In genomic region chr17:68544111-68544510, GRCh38 we compare ENCODE assay signal across 22 cellular contexts. TPM values are rescaled to one million over a fixed set of nuclear protein-coding genes. Genes with fewer than 3 reads are reported as not detected.
DNase-seq lines count a peak whose midpoint lies in the region; ATAC-seq and TF ChIP-seq lines count a peak whose summit lies in the region.
"Had no signal": no experiment of that assay in that cellular context is flagged by ENCODE, and none has a peak within 500 bp of the region (broad histone marks: within the 10 kb centered on the region; RNA-seq: fewer than 3 reads in every experiment).

No MANE protein-coding gene starts in this region.

- no CpG with 5 or more reads among the region's 5 CpGs for WGBS in neuronal stem cell (ENCODE audit: extremely low coverage in 2 of 2, insufficient read length in 2 of 2, insufficient replicate concordance in 1 of 2), 2 donors

- H2BK15ac ChIP-seq in neuronal stem cell (ENCODE audit: low read length), result no peak overlapping the region

- no peaks in the 10 kb centered on the region for H3K79me2 ChIP-seq in PC-3 (ENCODE audit: low read length)

- ATAC-seq in PC-3 (no peak), natural killer cell (no peak), GM21717 (IDR thresholded peaks at IDR 0.05; ENCODE audit: unreplicated experiment) (no peak)
- ATAC-seq: K562, SK-N-SH treated with all-trans-retinoic acid at 6 μM for 48 hours had no signal

- H2BK12ac ChIP-seq in neuronal stem cell (ENCODE audit: low read length), result no peak overlapping the region

- peaks cover 19% of the 10 kb centered on the region for H3K4me1 Mint-ChIP-seq in glutamatergic neuron (ENCODE audit: low read depth, unreplicated experiment)
- peaks cover 5% of the 10 kb centered on the region for H3K4me1 Mint-ChIP-seq in progenitor cell of endocrine pancreas (ENCODE audit: low read depth)
- peaks cover 8% of the 10 kb centered on the region in 2 donors for H3K4me1 Mint-ChIP-seq in natural killer cell

- H3K9me3 ChIP-seq in PC-3 (ENCODE audit: low read length), result no peaks in the 10 kb centered on the region
- no peaks in the 10 kb centered on the region for H3K9me3 ChIP-seq in neuronal stem cell (replicated peaks in 1 of 2; ENCODE audit: control insufficient read depth in 2 of 2, insufficient read depth in 1 of 2, low read depth in 1 of 2, low read length in 2 of 2)

- H3K79me1 ChIP-seq in neuronal stem cell (ENCODE audit: low read depth, low read length), result no peaks in the 10 kb centered on the region

- no peak overlapping the region for H3K4me3 Mint-ChIP-seq in glutamatergic neuron (ENCODE audit: unreplicated experiment)
- H3K4me3 Mint-ChIP-seq in progenitor cell of endocrine pancreas (ENCODE audit: low read depth), result no peak overlapping the region
- H3K4me3 Mint-ChIP-seq in natural killer cell, result no peak overlapping the region
- H3K4me3 Mint-ChIP-seq: CD4-positive, CD25-positive, alpha-beta regulatory T cell had no signal

- peaks cover 1% of the 10 kb centered on the region for H3K27me3 Mint-ChIP-seq in glutamatergic neuron (ENCODE audit: unreplicated experiment)
- no peaks in the 10 kb centered on the region for H3K27me3 Mint-ChIP-seq in progenitor cell of endocrine pancreas
- no peaks in the 10 kb centered on the region for H3K27me3 Mint-ChIP-seq in natural killer cell (ENCODE audit: low read depth in 2 of 2)
- H3K27me3 Mint-ChIP-seq: CD4-positive, CD25-positive, alpha-beta regulatory T cell had no signal

- H3K4me3 ChIP-seq in PC-3 (ENCODE audit: low read length) (no peak overlapping the region), neuronal stem cell (ENCODE audit: low read length in 2 of 2) (no peak overlapping the region)
- H3K4me3 ChIP-seq: BLaER1, K562 had no signal

- no peak overlapping the region for H2AK5ac ChIP-seq in neuronal stem cell (ENCODE audit: low read depth, low read length)

- H3K23ac ChIP-seq in neuronal stem cell (ENCODE audit: low read depth, low read length, poor library complexity), result no peak overlapping the region

- H3K27ac Mint-ChIP-seq in glutamatergic neuron (ENCODE audit: unreplicated experiment) (peak overlapping the region; percentile 60), progenitor cell of endocrine pancreas (peak overlapping the region; percentile 22), natural killer cell (peak overlapping the region in 1 of 2 donors; percentile 8)

- POLR2A ChIA-PET in PC-3 (lab: Charles Lee; ENCODE audit: unreplicated experiment), result no interaction called here

- H3K36me3 ChIP-seq in PC-3 (ENCODE audit: low read depth, low read length), result peaks cover 3% of the 10 kb centered on the region
- H3K36me3 ChIP-seq in neuronal stem cell (replicated peaks in 1 of 2; ENCODE audit: control insufficient read depth in 2 of 2, insufficient read depth in 2 of 2, low read length in 2 of 2), result peaks cover 7 to 19% of the 10 kb centered on the region in 2 donors

- H3K9me3 Mint-ChIP-seq in glutamatergic neuron (ENCODE audit: unreplicated experiment) (peaks cover 8% of the 10 kb centered on the region), progenitor cell of endocrine pancreas (ENCODE audit: low read depth) (no peaks in the 10 kb centered on the region), natural killer cell (no peaks in the 10 kb centered on the region)

- CTCF ChIA-PET in PC-3 (lab: Charles Lee), result interaction anchor here (1.4 kb wide), 1 partner anchor 10 kb away, joined by 5 read pairs; no protein-coding TSS in a partner anchor

- peak overlapping the region; percentile 71; the same call in 1 of the 2 replicates for H3K4me2 ChIP-seq in PC-3 (ENCODE audit: low read length)
- H3K4me2 ChIP-seq in neuronal stem cell (ENCODE audit: insufficient read depth, low read length, poor library complexity, severe bottlenecking), result no peak overlapping the region
- H3K4me2 ChIP-seq: BLaER1 had no signal

- DNase-seq in NCI-H82 (lab: John Stamatoyannopoulos, UW) (peak; percentile 4), NCI-H82 treated with DMSO at 0.1 percent for 48 hours (lab: John Stamatoyannopoulos, UW; ENCODE audit: unreplicated experiment) (no peak), PC-3 (no peak), glutamatergic neuron (peak; percentile 52), progenitor cell of endocrine pancreas (ENCODE audit: low spot score, unreplicated experiment) (no peak), natural killer cell (no peak), neuronal stem cell (ENCODE audit: low spot score) (no peak)
- DNase-seq: CD4-positive, CD25-positive, alpha-beta regulatory T cell; Kasumi-1; MV-4-11; NCI-H1105; NCI-H1436 treated with DMSO at 0.1 percent for 48 hours; NCI-H2029; NCI-H2171; NCI-H226; NCI-H510A had no signal

- peaks cover 8% of the 10 kb centered on the region for H3K36me3 Mint-ChIP-seq in glutamatergic neuron (ENCODE audit: unreplicated experiment)
- peaks cover 22% of the 10 kb centered on the region for H3K36me3 Mint-ChIP-seq in progenitor cell of endocrine pancreas (ENCODE audit: insufficient read depth)
- H3K36me3 Mint-ChIP-seq in natural killer cell, result no peaks in the 10 kb centered on the region

- no peak overlapping the region for H3K14ac ChIP-seq in neuronal stem cell (ENCODE audit: low read length)

- H3K9me2 ChIP-seq in PC-3 (replicated peaks; ENCODE audit: low read length), result no peaks in the 10 kb centered on the region

- no peak overlapping the region for H2BK120ac ChIP-seq in neuronal stem cell (ENCODE audit: low read depth, low read length)

- no TSS peak for BruUV-seq in PC-3 (replicated peaks; lab: Mats Ljungman, UMichigan)

- H3F3A ChIP-seq in PC-3 (ENCODE audit: low read length, unreplicated experiment), result peaks cover 5% of the 10 kb centered on the region

- intact Hi-C loops in PC-3 (cut with micrococcal nuclease), result loop anchor here (5.0 kb wide), 1 partner anchor 88 kb away; no protein-coding TSS in a partner anchor
- intact Hi-C loops in natural killer cell (cut with micrococcal nuclease), result no loop called here

- H4K8ac ChIP-seq in neuronal stem cell (ENCODE audit: low read depth, low read length), result no peak overlapping the region

- H3K27me3 ChIP-seq in PC-3 (ENCODE audit: low read length) (no peaks in the 10 kb centered on the region), neuronal stem cell (ENCODE audit: control insufficient read depth in 3 of 3, insufficient read depth in 3 of 3, low read depth in 1 of 3, low read length in 3 of 3) (no peaks in the 10 kb centered on the region)
- H3K27me3 ChIP-seq: BLaER1 had no signal

- H3K9ac ChIP-seq in PC-3 (ENCODE audit: low read length) (peak overlapping the region; percentile 91), neuronal stem cell (ENCODE audit: low read depth, low read length, poor library complexity) (no peak overlapping the region)
- H3K9ac ChIP-seq: BLaER1 had no signal

- H3K4me1 ChIP-seq in PC-3 (ENCODE audit: insufficient read depth, low read length) (peaks cover 29% of the 10 kb centered on the region), neuronal stem cell (ENCODE audit: control insufficient read depth in 2 of 2, insufficient read depth in 1 of 2, low read depth in 1 of 2, low read length in 2 of 2) (no peaks in the 10 kb centered on the region)
- H3K4me1 ChIP-seq: BLaER1 had no signal

- H2AFZ ChIP-seq in PC-3 (ENCODE audit: low read length) (no peak overlapping the region), neuronal stem cell (ENCODE audit: low read length) (no peak overlapping the region)

- H3K4ac ChIP-seq in neuronal stem cell (ENCODE audit: low read length), result no peak overlapping the region

- TF ChIP-seq CTCF in PC-3 (conservative IDR thresholded peaks at IDR 0.05; ENCODE audit: low read depth, low read length) (no peak), glutamatergic neuron (IDR thresholded peaks at IDR 0.05; ENCODE audit: partially characterized antibody, unreplicated experiment) (no peak), progenitor cell of endocrine pancreas (IDR thresholded peaks at IDR 0.05; ENCODE audit: unreplicated experiment) (no peak), natural killer cell (IDR thresholded peaks at IDR 0.05) (no peak)

- peak overlapping the region; percentile 98 for H3K27ac ChIP-seq in PC-3 (ENCODE audit: low read length)
- H3K27ac ChIP-seq in neuronal stem cell (replicated peaks; ENCODE audit: low read length), result no peak overlapping the region
- H3K27ac ChIP-seq: BLaER1 had no signal

- no peak overlapping the region for H2BK5ac ChIP-seq in neuronal stem cell (ENCODE audit: low read length)

- H4K20me1 ChIP-seq in PC-3 (ENCODE audit: low read length), result no peaks in the 10 kb centered on the region

- H3K18ac ChIP-seq in neuronal stem cell (ENCODE audit: low read length), result no peak overlapping the region

- no peak overlapping the region for H4K91ac ChIP-seq in neuronal stem cell (ENCODE audit: low read depth, low read length, poor library complexity)

RNA-seq across cellular contexts. Expression of gene PRKAR1A, which starts 31.9 kb away (rescaled TPM):
- total RNA-seq in PC-3 (2014; rRNA removed) (208 and 214 TPM in 2 replicates), glutamatergic neuron (ENCODE audit: unreplicated experiment) (277 TPM), progenitor cell of endocrine pancreas (336 and 337 TPM in 2 replicates), natural killer cell (100 to 1,000 TPM; 215 to 267 (median 234) TPM)
- polyA plus RNA-seq in neuronal stem cell (2013, experiment 1 of 2), result 90.5 TPM
- polyA plus RNA-seq in neuronal stem cell (2013, experiment 2 of 2), result 93.4 TPM

RNA-seq across cellular contexts. Expression of gene FAM20A, which starts 57.1 kb away (rescaled TPM):
- total RNA-seq in PC-3 (2014; rRNA removed) (0.11 and 0.17 TPM in 2 replicates), glutamatergic neuron (ENCODE audit: unreplicated experiment) (0.37 TPM), progenitor cell of endocrine pancreas (13.7 and 15.6 TPM in 2 replicates), natural killer cell (1 to 10 TPM in 1 of 3 donors, under 1 TPM in 2; 0.38 to 1.3 (median 0.66) TPM)
- 0.06 TPM for polyA plus RNA-seq in neuronal stem cell (2013, experiment 1 of 2)
- polyA plus RNA-seq in neuronal stem cell (2013, experiment 2 of 2), result 0.17 TPM
- total RNA-seq: CD4-positive, CD25-positive, alpha-beta regulatory T cell; HT-29 had no signal
- polyA plus RNA-seq: AG04450, K562 had no signal

Comparison
In these comparisons a context has a peak if more than half of its experiments do, and no peak if none do; other contexts are left out.
1. DNase-seq: peak in NCI-H82 (single experiment) and glutamatergic neuron (single experiment); none in NCI-H82 treated with DMSO at 0.1 percent for 48 hours (single experiment), PC-3 (single experiment), progenitor cell of endocrine pancreas (single experiment), natural killer cell (single experiment) and neuronal stem cell (single experiment).